Comparison of ENCODE assay signal across 18 cellular contexts in the genomic region with DNA sequence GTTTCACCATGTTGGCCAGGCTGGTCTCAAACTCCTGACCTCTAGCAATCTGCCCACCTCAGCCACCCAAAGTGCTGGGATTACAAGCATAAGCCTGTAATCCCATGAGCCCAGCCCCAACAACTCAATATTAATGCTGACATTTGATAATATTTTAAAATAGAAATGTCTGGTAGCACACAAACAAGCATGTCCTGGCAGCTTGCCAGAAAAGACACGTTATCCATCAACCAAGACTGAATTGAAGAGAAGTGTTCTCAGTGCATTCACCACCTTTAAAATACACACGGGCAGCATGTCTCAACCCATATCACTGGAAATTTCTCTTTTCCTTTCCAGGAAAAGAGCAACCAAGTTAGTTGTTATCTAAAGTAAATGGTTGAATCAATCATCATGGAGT. TPM values are rescaled to one million over a fixed set of nuclear protein-coding genes. Genes with fewer than 3 reads are reported as not detected.
DNase-seq lines count a peak whose midpoint lies in the region; ATAC-seq and TF ChIP-seq lines count a peak whose summit lies in the region.
"Had no signal": no experiment of that assay in that cellular context is flagged by ENCODE, and none has a peak within 500 bp of the region (broad histone marks: within the 10 kb centered on the region; RNA-seq: fewer than 3 reads in every experiment).

No MANE protein-coding gene starts in this region.

- TF ChIP-seq POLR2A in stomach (IDR thresholded peaks at IDR 0.05) = no peak

- H3K4me3 ChIP-seq in heart right ventricle (no peak overlapping the region), stomach (no peak overlapping the region)
- H3K4me3 ChIP-seq: mucosa of descending colon, thyroid gland had no signal

- H3K27me3 ChIP-seq in heart right ventricle (no peaks in the 10 kb centered on the region), stomach (no peaks in the 10 kb centered on the region)
- H3K27me3 ChIP-seq: thyroid gland had no signal

- WGBS in heart right ventricle, 2 donors = 23 to 45% methylated on average over 2 of the region's 2 CpGs
- WGBS in stomach, 5 donors = 37 to 59% (median 48%) methylated on average over 2 of the region's 2 CpGs

- TF ChIP-seq CTCF in heart right ventricle (IDR thresholded peaks at IDR 0.05) = no peak
- TF ChIP-seq CTCF in stomach (IDR thresholded peaks at IDR 0.05) = no peak

- no peak for DNase-seq in Right ventricle myocardium inferior (ENCODE audit: missing footprints)
- no peak for DNase-seq in cardiac septum (ENCODE audit: low spot score)
- peak; percentile 67 for DNase-seq in NCI-H345 (lab: John Stamatoyannopoulos, UW)
- peak in 1 of 2 donors; percentile 67 for DNase-seq in heart right ventricle
- DNase-seq in stomach = no peak
- no peak for DNase-seq in dedifferentiated amniotic fluid mesenchymal stem cell (ENCODE audit: extremely low spot score)
- DNase-seq: activated CD4-positive, alpha-beta T cell treated with anti-CD3 and anti-CD28 coated beads, Interleukin-2, amount 50 U/mL, for 4 hours; activated gamma-delta T cell; CD8-positive, alpha-beta T cell; endodermal cell; left colon; mucosa of descending colon; NCI-H2029 treated with DMSO at 0.1 percent for 48 hours; stimulated activated naive CD4-positive, alpha-beta T cell had no signal

- TF ChIP-seq EP300 in stomach (IDR thresholded peaks at IDR 0.05) = no peak

- H3K27ac ChIP-seq in heart right ventricle (peak overlapping the region in 7 of 10 donors; percentile 11 to 71 (median 41)), stomach (no peak overlapping the region)
- H3K27ac ChIP-seq: thyroid gland had no signal

- ATAC-seq in Right ventricle myocardium inferior (peak; percentile 24), heart right ventricle (peak in 6 of 8 donors; percentile 43 to 69 (median 52)), HG03342 (IDR thresholded peaks at IDR 0.05; ENCODE audit: unreplicated experiment) (no peak)
- ATAC-seq: CD8-positive, alpha-beta T cell; HCT116; left colon; mucosa of descending colon; Panc1 had no signal

- intact Hi-C loops in Right ventricle myocardium inferior (cut with DNase I) (loop anchor here (5.0 kb wide), 1 partner anchor 76 kb away; no protein-coding TSS in a partner anchor), cardiac septum (cut with DNase I) (no loop called here), heart right ventricle (cut with DNase I) (loop anchor here in 2 of 10 donors (5.0 to 10.0 kb wide), 2 partner anchors 51 to 63 kb away; no protein-coding TSS in a partner anchor), stomach (cut with DNase I; ENCODE audit: low total_unique reads) (no loop called here)

- no peaks in the 10 kb centered on the region for H3K9me3 ChIP-seq in heart right ventricle
- H3K9me3 ChIP-seq in stomach = no peaks in the 10 kb centered on the region
- H3K9me3 ChIP-seq: mucosa of descending colon, thyroid gland had no signal

- H3K36me3 ChIP-seq in heart right ventricle (peaks cover 0 to 4% (median 0%) of the 10 kb centered on the region in 9 donors), stomach (no peaks in the 10 kb centered on the region)
- H3K36me3 ChIP-seq: thyroid gland had no signal

- H3K4me1 ChIP-seq in heart right ventricle (peaks cover 3 to 89% (median 55%) of the 10 kb centered on the region in 9 donors), stomach (no peaks in the 10 kb centered on the region)
- H3K4me1 ChIP-seq: thyroid gland had no signal

RNA-seq across cellular contexts. Expression of a gene that starts 25.2 kb away (rescaled TPM):
- total RNA-seq in Right ventricle myocardium inferior (63.7 TPM), cardiac septum (68.9 TPM), heart right ventricle (10 to 100 TPM; 41.5 to 65.8 (median 58.2) TPM), stomach (10 to 100 TPM in 3 of 5 donors, 1 to 10 TPM in 2; 4.7 to 53.6 (median 11.4) TPM)
- polyA plus RNA-seq in heart right ventricle (10 to 100 TPM; 44.3 to 50.8 TPM), stomach (10 to 100 TPM; 10.1 to 11.9 (median 10.4) TPM)
- total RNA-seq: CD8-positive, alpha-beta T cell had no signal

Comparison
In these comparisons a context has a peak if more than half of its experiments do, and no peak if none do; other contexts are left out.
1. H3K27ac ChIP-seq: peak in heart right ventricle (7 of 10); none in stomach (0 of 5).